In genomic region chr17:31404028-31404949, GRCh38 we compare ENCODE assay signal across 17 cellular contexts. TPM values are rescaled to one million over a fixed set of nuclear protein-coding genes. Genes with fewer than 3 reads are reported as not detected.
DNase-seq lines count a peak whose midpoint lies in the region; ATAC-seq and TF ChIP-seq lines count a peak whose summit lies in the region.
"Had no signal": no experiment of that assay in that cellular context is flagged by ENCODE, and none has a peak within 500 bp of the region (broad histone marks: within the 10 kb centered on the region; RNA-seq: fewer than 3 reads in every experiment).

No MANE protein-coding gene starts in this region.

- H3K36me3 ChIP-seq in RWPE2 (ENCODE audit: low read depth) (no peaks in the 10 kb centered on the region), upper lobe of right lung (no peaks in the 10 kb centered on the region)
- H3K36me3 ChIP-seq: breast epithelium, neutrophil, right atrium auricular region, stomach had no signal

- H3K27ac ChIP-seq in RWPE2 (ENCODE audit: poor library complexity, severe bottlenecking): no peak overlapping the region
- no peak overlapping the region for H3K27ac ChIP-seq in upper lobe of right lung
- H3K27ac ChIP-seq: A549, breast epithelium, C4-2B, neutrophil, right atrium auricular region, stomach had no signal

- DNase-seq in activated CD8-positive, alpha-beta memory T cell treated with anti-CD3 and anti-CD28 coated beads, Interleukin-2, amount 10 ng/mL, durations not matched to agents 7 days and 5 days: no peak
- DNase-seq in activated CD8-positive, alpha-beta memory T cell treated with anti-CD3 and anti-CD28 coated beads, Interleukin-2, amount 50 U/mL, for 48 hours: no peak
- DNase-seq in RWPE2 (ENCODE audit: low spot score) (no peak), upper lobe of right lung (peak; percentile 53)
- DNase-seq: activated T-cell treated with anti-CD3 and anti-CD28 coated beads, Interleukin-2, amount 50 U/mL, for 72 hours; NCI-H187; SK-N-SH; stomach had no signal

- H3K4me1 Mint-ChIP-seq in activated CD8-positive, alpha-beta memory T cell treated with anti-CD3 and anti-CD28 coated beads, Interleukin-2, amount 10 ng/mL, durations not matched to agents 7 days and 5 days: no peaks in the 10 kb centered on the region

- no peak overlapping the region for H3K27ac Mint-ChIP-seq in activated CD8-positive, alpha-beta memory T cell treated with anti-CD3 and anti-CD28 coated beads, Interleukin-2, amount 10 ng/mL, durations not matched to agents 7 days and 5 days
- H3K27ac Mint-ChIP-seq: activated T-cell treated with anti-CD3 and anti-CD28 coated beads, Interleukin-2, amount 50 U/mL, for 72 hours had no signal

- H3K9me3 Mint-ChIP-seq in activated CD8-positive, alpha-beta memory T cell treated with anti-CD3 and anti-CD28 coated beads, Interleukin-2, amount 10 ng/mL, durations not matched to agents 7 days and 5 days (ENCODE audit: low read depth): no peaks in the 10 kb centered on the region
- H3K9me3 Mint-ChIP-seq: activated T-cell treated with anti-CD3 and anti-CD28 coated beads, Interleukin-2, amount 50 U/mL, for 72 hours had no signal

- peaks cover 3% of the 10 kb centered on the region for H3K27me3 Mint-ChIP-seq in activated CD8-positive, alpha-beta memory T cell treated with anti-CD3 and anti-CD28 coated beads, Interleukin-2, amount 10 ng/mL, durations not matched to agents 7 days and 5 days

- peak; percentile 20 for ATAC-seq in activated CD8-positive, alpha-beta memory T cell treated with anti-CD3 and anti-CD28 coated beads, Interleukin-2, amount 10 ng/mL, durations not matched to agents 7 days and 5 days
- ATAC-seq in RWPE2 (ENCODE audit: low read depth): peak; percentile 48; the same call in 1 of the 3 replicates
- ATAC-seq in esophagus mucosa: peak; percentile 20
- peak; percentile 33 for ATAC-seq in upper lobe of right lung
- ATAC-seq in HG03439 (IDR thresholded peaks at IDR 0.05; ENCODE audit: unreplicated experiment): no peak
- ATAC-seq in GM19452 (IDR thresholded peaks at IDR 0.05; ENCODE audit: unreplicated experiment): no peak
- ATAC-seq in GM19395 (IDR thresholded peaks at IDR 0.05; ENCODE audit: unreplicated experiment): no peak

- no peaks in the 10 kb centered on the region for H3K27me3 ChIP-seq in RWPE2 (ENCODE audit: insufficient read depth, poor library complexity, severe bottlenecking)
- no peaks in the 10 kb centered on the region for H3K27me3 ChIP-seq in upper lobe of right lung
- H3K27me3 ChIP-seq: breast epithelium, right atrium auricular region had no signal

- intact Hi-C loops in upper lobe of right lung (cut with DNase I): no loop called here

- CTCF ChIA-PET in activated CD8-positive, alpha-beta memory T cell treated with anti-CD3 and anti-CD28 coated beads, Interleukin-2, amount 10 ng/mL, durations not matched to agents 7 days and 5 days (lab: Charles Lee): no interaction called here

- H3K4me3 ChIP-seq in RWPE2 (ENCODE audit: severe bottlenecking) (no peak overlapping the region), upper lobe of right lung (no peak overlapping the region)
- H3K4me3 ChIP-seq: A549, breast epithelium, right atrium auricular region, stomach had no signal

- no peaks in the 10 kb centered on the region for H3K36me3 Mint-ChIP-seq in activated CD8-positive, alpha-beta memory T cell treated with anti-CD3 and anti-CD28 coated beads, Interleukin-2, amount 10 ng/mL, durations not matched to agents 7 days and 5 days

- no peak overlapping the region for H3K4me3 Mint-ChIP-seq in activated CD8-positive, alpha-beta memory T cell treated with anti-CD3 and anti-CD28 coated beads, Interleukin-2, amount 10 ng/mL, durations not matched to agents 7 days and 5 days
- H3K4me3 Mint-ChIP-seq: activated T-cell treated with anti-CD3 and anti-CD28 coated beads, Interleukin-2, amount 50 U/mL, for 72 hours had no signal

- TF ChIP-seq CTCF in RWPE2 (IDR thresholded peaks at IDR 0.05; ENCODE audit: poor library complexity, severe bottlenecking): no peak
- no peak for TF ChIP-seq CTCF in upper lobe of right lung (IDR thresholded peaks at IDR 0.05)

- no peaks in the 10 kb centered on the region for H3K4me1 ChIP-seq in RWPE2 (ENCODE audit: insufficient read depth, poor library complexity, severe bottlenecking)
- H3K4me1 ChIP-seq in upper lobe of right lung: no peaks in the 10 kb centered on the region
- H3K4me1 ChIP-seq: A549, breast epithelium, right atrium auricular region, stomach had no signal

- no peaks in the 10 kb centered on the region for H3K9me3 ChIP-seq in RWPE2 (ENCODE audit: severe bottlenecking)
- no peaks in the 10 kb centered on the region for H3K9me3 ChIP-seq in upper lobe of right lung
- H3K9me3 ChIP-seq: A549, breast epithelium, neutrophil, right atrium auricular region, SK-N-SH, stomach had no signal

RNA-seq across cellular contexts. Expression of gene RAB11FIP4, which starts 12.8 kb away (rescaled TPM):
- total RNA-seq in activated CD8-positive, alpha-beta memory T cell treated with anti-CD3 and anti-CD28 coated beads, Interleukin-2, amount 10 ng/mL, durations not matched to agents 7 days and 5 days: 10 to 100 TPM; 23.9 to 35.5 TPM
- total RNA-seq in esophagus mucosa (10.3 TPM), upper lobe of right lung (13.5 TPM)

Comparison
In these comparisons a context has a peak if more than half of its experiments do, and no peak if none do; other contexts are left out.
1. ATAC-seq: peak in activated CD8-positive, alpha-beta memory T cell treated with anti-CD3 and anti-CD28 coated beads, Interleukin-2, amount 10 ng/mL, durations not matched to agents 7 days and 5 days (single experiment), RWPE2 (single experiment), esophagus mucosa (single experiment) and upper lobe of right lung (single experiment); none in HG03439 (single experiment), GM19452 (single experiment) and GM19395 (single experiment).